ENCODE assay signal across 8 cellular contexts in the genomic region with DNA sequence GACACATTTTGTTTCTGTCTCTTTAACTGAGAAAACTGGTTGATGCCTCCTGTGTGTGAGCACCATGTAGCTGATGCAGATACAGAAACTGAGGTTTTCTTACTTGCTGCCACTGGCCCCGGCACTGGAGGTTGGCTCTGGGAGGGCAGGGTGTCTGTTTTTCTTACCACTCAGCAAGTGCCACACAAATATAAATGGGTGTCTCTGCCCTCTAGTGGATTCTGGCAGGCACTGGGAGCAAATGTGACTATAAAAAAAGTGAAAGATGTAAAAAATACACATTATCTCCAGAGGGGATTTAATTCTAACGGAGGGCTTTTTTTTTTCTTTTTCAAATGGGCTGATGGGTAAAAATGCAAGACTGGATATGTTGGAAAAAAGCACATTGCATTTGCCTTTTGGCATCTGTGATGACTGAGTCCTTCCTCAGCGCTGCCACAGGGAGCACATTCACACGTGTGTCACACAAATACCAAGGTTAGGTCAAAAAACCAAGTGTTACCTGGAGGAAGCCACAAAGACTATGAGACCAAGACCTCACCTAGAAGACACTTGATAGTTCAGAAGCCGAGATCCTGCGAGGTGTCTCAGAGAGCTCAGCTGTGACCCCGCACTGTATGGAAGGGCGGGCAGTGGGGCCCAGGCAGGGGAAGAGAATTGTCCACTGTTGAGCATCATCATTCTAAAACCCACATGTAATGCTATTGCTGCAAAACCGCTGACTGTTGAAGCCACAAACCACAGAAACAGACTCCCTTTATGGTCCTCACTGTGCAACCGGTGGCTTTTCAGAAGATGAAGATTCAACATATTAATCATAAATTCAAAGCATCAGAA. TPM values are rescaled to one million over a fixed set of nuclear protein-coding genes. Genes with fewer than 3 reads are reported as not detected.
DNase-seq lines count a peak whose midpoint lies in the region; ATAC-seq, FAIRE-seq and TF ChIP-seq lines count a peak whose summit lies in the region.

No MANE protein-coding gene starts in this region.

- CTCF ChIA-PET in GM12878 (lab: Yijun Ruan, JAX), result interaction anchor here (0.6 to 1.5 kb wide), 8 partner anchors 10 to 1242 kb away, joined by 3 to 7 read pairs (median 3); partner anchors contain the start of genes ZNF672 and ZNF692

- H3K9me3 ChIP-seq in MM.1S (replicated peaks; ENCODE audit: insufficient read depth, low read length), result no peaks in the 10 kb centered on the region
- H3K9me3 ChIP-seq in GM12878 (replicated peaks; ENCODE audit: control insufficient read depth, insufficient read depth, low read length), result no peaks in the 10 kb centered on the region

- POLR2A ChIA-PET in GM12878 (lab: Charles Lee), result interaction anchor here (0.7 kb wide), 1 partner anchor 168 kb away, joined by 4 read pairs; no protein-coding TSS in a partner anchor

- 14% methylated on average over 10 of the region's 10 CpGs for WGBS in GM12878 (ENCODE audit: insufficient coverage, insufficient replicate concordance, low lambda C conversion rate, missing lambda C conversion rate)

- no peak for TF ChIP-seq EP300 in GM12878 (IDR thresholded peaks at IDR 0.05; ENCODE audit: borderline replicate concordance in 1 of 2, control insufficient read depth in 1 of 2, low read depth in 2 of 2, low read length in 2 of 2)

- H3K4me3 ChIP-seq in HFF-Myc (replicated peaks; ENCODE audit: low read depth, low read length) (no peak overlapping the region), MM.1S (ENCODE audit: low read length) (peak overlapping the region; percentile 43), GM12878 (0 out of 2 replicates have a peak overlapping the region, but pooled peaks have one; percentile 4), kidney epithelial cell (ENCODE audit: low read depth, low read length) (no peak overlapping the region)

- H3K4me2 ChIP-seq in MM.1S (ENCODE audit: low read depth, low read length), result peak overlapping the region; percentile 78
- peak overlapping the region; percentile 38 for H3K4me2 ChIP-seq in GM12878 (ENCODE audit: control insufficient read depth, insufficient read depth)

- peak; percentile 68 for TF ChIP-seq RAD21 in GM12878 (IDR thresholded peaks at IDR 0.05; ENCODE audit: insufficient read depth, low read depth, low read length)

- H3K36me3 ChIP-seq in MM.1S (replicated peaks; ENCODE audit: insufficient read depth, low read length) (no peaks in the 10 kb centered on the region), GM12878 (ENCODE audit: control insufficient read depth in 2 of 2, insufficient read depth in 2 of 2, low read length in 1 of 2) (no peaks in the 10 kb centered on the region), kidney epithelial cell (ENCODE audit: control insufficient read depth, insufficient read depth, low read length) (no peaks in the 10 kb centered on the region)

- H2AFZ ChIP-seq in MM.1S (ENCODE audit: low read length), result peak overlapping the region; percentile 40; the same call in 1 of the 2 replicates
- H2AFZ ChIP-seq in GM12878 (ENCODE audit: control insufficient read depth, low read depth, low read length), result no peak overlapping the region; the same call in 1 of the 2 replicates

- H3K4me1 ChIP-seq in MM.1S (ENCODE audit: low read length) (peaks cover 18% of the 10 kb centered on the region), GM12878 (ENCODE audit: control insufficient read depth, insufficient read depth, low read length) (peaks cover 24% of the 10 kb centered on the region)

- intact Hi-C loops in GM12878 (cut with micrococcal nuclease; ENCODE audit: unreplicated experiment), result no loop called here

- FAIRE-seq in GM12878 (lab: Jason Lieb, UNC), result no peak

- SMC1A ChIA-PET in GM12878 (lab: Charles Lee; ENCODE audit: uncharacterized antibody, unreplicated experiment), result interaction anchor here (0.7 to 3.8 kb wide), 3 partner anchors 83 to 228 kb away, joined by 4 to 16 read pairs (median 5); no protein-coding TSS in a partner anchor

- H3K27ac ChIP-seq in MM.1S (ENCODE audit: low read length) (peak overlapping the region; percentile 75), GM12878 (ENCODE audit: control insufficient read depth, insufficient read depth) (no peak overlapping the region)

- H3K9me2 ChIP-seq in MM.1S (replicated peaks; ENCODE audit: insufficient read depth, low read length), result no peaks in the 10 kb centered on the region

- RAD21 ChIA-PET in GM12878 (lab: Charles Lee; ENCODE audit: unreplicated experiment), result no interaction called here

- ATAC-seq in GM12878, result peak; percentile 99

- peak; percentile 56 for DNase-seq in NK-92 treated with Interleukin-12 subunit alpha and Interleukin-12 subunit beta, amount 100 ng/mL, for 24 hours (lab: John Stamatoyannopoulos, UW)
- DNase-seq in NK-92 (lab: John Stamatoyannopoulos, UW; ENCODE audit: unreplicated experiment) (no peak), HFF-Myc (ENCODE audit: extremely low read depth, low read depth) (no peak), MM.1S (peak; percentile 95), SW 1271 (lab: John Stamatoyannopoulos, UW) (peak; percentile 31 to 85), GM12878 (ENCODE audit: low read depth, low spot score) (peak; percentile 33), kidney epithelial cell (ENCODE audit: low read depth) (no peak)
- peak; percentile 36 to 37 for DNase-seq in stimulated activated CD8-positive, alpha-beta memory T cell treated with anti-CD3 and anti-CD28 coated beads, Interleukin-7, amount 100 ng/mL, for 48 hours (ENCODE audit: extremely low read depth in 1 of 2, low read depth in 1 of 2)

- H3K79me2 ChIP-seq in MM.1S (ENCODE audit: low read length) (no peaks in the 10 kb centered on the region), GM12878 (ENCODE audit: control insufficient read depth, insufficient read depth, low read length) (no peaks in the 10 kb centered on the region)

- BruUV-seq in GM12878 (replicated peaks; lab: Mats Ljungman, UMichigan), result no TSS peak

- H3F3A ChIP-seq in MM.1S (ENCODE audit: insufficient read depth, low read length), result peaks cover 21% of the 10 kb centered on the region

- TF ChIP-seq POLR2A in GM12878 (IDR thresholded peaks at IDR 0.05; ENCODE audit: low read depth, low read length), result no peak

- in situ Hi-C loops in GM12878 (cut with MboI), result no loop called here

- H4K20me1 ChIP-seq in MM.1S (ENCODE audit: insufficient read depth, low read length) (no peaks in the 10 kb centered on the region), GM12878 (ENCODE audit: control insufficient read depth, insufficient read depth) (no peaks in the 10 kb centered on the region)

- H3K9ac ChIP-seq in MM.1S (ENCODE audit: low read length), result peak overlapping the region; percentile 46; the same call in 1 of the 2 replicates
- H3K9ac ChIP-seq in GM12878 (ENCODE audit: control insufficient read depth, insufficient read depth, low read length), result no peak overlapping the region

- TF ChIP-seq CTCF in HFF-Myc (IDR thresholded peaks at IDR 0.05; ENCODE audit: low read depth, low read length, missing control alignments), result peak; percentile 63
- TF ChIP-seq CTCF in MM.1S (IDR thresholded peaks at IDR 0.05; ENCODE audit: low read length), result peak; percentile 89
- peak; percentile 64 to 71 (median 65) for TF ChIP-seq CTCF in GM12878 (IDR thresholded peaks at IDR 0.05 in 2 of 3, conservative IDR thresholded peaks at IDR 0.05 in 1 of 3; ENCODE audit: control insufficient read depth in 2 of 3, extremely low read depth in 1 of 3, insufficient read depth in 1 of 3, low read depth in 3 of 3, low read length in 3 of 3)
- TF ChIP-seq CTCF in kidney epithelial cell (IDR thresholded peaks at IDR 0.05; ENCODE audit: insufficient read depth, low read length, poor library complexity, severe bottlenecking), result peak; percentile 67

- no peaks in the 10 kb centered on the region for H3K27me3 ChIP-seq in MM.1S (replicated peaks; ENCODE audit: insufficient read depth, low read length)
- no peaks in the 10 kb centered on the region for H3K27me3 ChIP-seq in GM12878 (replicated peaks in 1 of 2; ENCODE audit: control insufficient read depth in 2 of 2, insufficient read depth in 2 of 2, low read length in 1 of 2)
- H3K27me3 ChIP-seq in kidney epithelial cell (ENCODE audit: control insufficient read depth, insufficient read depth, low read length), result no peaks in the 10 kb centered on the region

TF ChIP-seq in GM12878, 131 proteins besides CTCF, POLR2A, EP300 and RAD21 (continues in another document):
- TF ChIP-seq NR2F1 (conservative IDR thresholded peaks at IDR 0.05) (peak; percentile 63), CBX5 (IDR thresholded peaks at IDR 0.05; ENCODE audit: low read depth) (no peak), NFYA (IDR thresholded peaks at IDR 0.05; ENCODE audit: borderline replicate concordance, low read depth, low read length) (no peak), ZZZ3 (IDR thresholded peaks at IDR 0.05; ENCODE audit: control insufficient read depth, insufficient read length, low read depth) (no peak), STAT3 (IDR thresholded peaks at IDR 0.05; ENCODE audit: low read depth, low read length) (no peak), MXI1 (IDR thresholded peaks at IDR 0.05; ENCODE audit: low read depth, low read length) (no peak), PAX8 (IDR thresholded peaks at IDR 0.05) (no peak), NRF1 (conservative IDR thresholded peaks at IDR 0.05; ENCODE audit: low read depth, low read length) (no peak), ZNF24 (IDR thresholded peaks at IDR 0.05) (no peak), RUNX3 (IDR thresholded peaks at IDR 0.05; ENCODE audit: low read length) (peak; percentile 97), TCF7 (IDR thresholded peaks at IDR 0.05; ENCODE audit: borderline replicate concordance) (peak; percentile 74), KAT2A (conservative IDR thresholded peaks at IDR 0.05; ENCODE audit: control insufficient read depth, low read depth, low read length) (no peak)

RNA-seq across cellular contexts. Expression of gene PGBD2, which starts 18.9 kb away (rescaled TPM):
- total RNA-seq in GM12878 (2013; cell fraction: nucleolus; rRNA removed), result 10.9 and 11.1 TPM in 2 replicates
- total RNA-seq in GM12878 (2014; rRNA removed) (4.0 and 4.2 TPM in 2 replicates), GM12878 (2014; rRNA removed; fragmentation: Illumina TruSeq; extraction: Trizol) (3.2 and 4.2 TPM in 2 replicates), GM12878 (2021) (4.3 and 4.4 TPM in 2 replicates), kidney epithelial cell (6.8 and 8.2 TPM in 2 replicates)
- polyA plus RNA-seq in GM12878 (2011; ENCODE audit: low read depth), result 2.5 TPM
- polyA plus RNA-seq in GM12878 (2011; rRNA removed) (10.3 and 10.5 TPM in 2 replicates), GM12878 (2014; fragmentation: Illumina TruSeq; extraction: Trizol) (4.0 TPM in 2 replicates), GM12878 (2014; fragmentation: Nextera tagmentation; extraction: Ambion mirVana) (1 to 10 TPM; 4.7 to 5.6 TPM), GM12878 (2014; rRNA removed) (4.0 and 5.6 TPM in 2 replicates), GM12878 (2016; fragmentation: Nextera tagmentation; extraction: Ambion mirVana) (1 to 10 TPM; 6.5 to 6.9 TPM)
- polyA plus RNA-seq in GM12878 (2011; cell fraction: cytosol; rRNA removed), result 6.4 and 6.7 TPM in 2 replicates
- polyA plus RNA-seq in GM12878 (2011; cell fraction: nucleus; rRNA removed), result 14.7 and 17.7 TPM in 2 replicates
- 2.1 and 2.5 TPM in 2 replicates for polyA plus RNA-seq in GM12878 (2012)
- 10.7 and 16.9 TPM in 2 replicates for polyA minus RNA-seq in GM12878 (2011; rRNA and poly(A)+ RNA removed)
- 2.9 and 6.7 TPM in 2 replicates for polyA minus RNA-seq in GM12878 (2011; cell fraction: cytosol; rRNA and poly(A)+ RNA removed)
- polyA minus RNA-seq in GM12878 (2011; cell fraction: nucleus; rRNA and poly(A)+ RNA removed), result 3.4 and 6.4 TPM in 2 replicates

Comparison
In these comparisons a context has a peak if more than half of its experiments do, and no peak if none do; other contexts are left out.
1. DNase-seq: peak in NK-92 treated with Interleukin-12 subunit alpha and Interleukin-12 subunit beta, amount 100 ng/mL, for 24 hours (single experiment), MM.1S (single experiment), SW 1271 (2 of 2), GM12878 (single experiment) and stimulated activated CD8-positive, alpha-beta memory T cell treated with anti-CD3 and anti-CD28 coated beads, Interleukin-7, amount 100 ng/mL, for 48 hours (2 of 2); none in NK-92 (single experiment), HFF-Myc (single experiment) and kidney epithelial cell (single experiment).
2. H3K4me3 ChIP-seq: peak in MM.1S (single experiment) and GM12878 (single experiment); none in HFF-Myc (single experiment) and kidney epithelial cell (single experiment).
3. Peak in every context shown above with its lines, with median percentiles within 50 percentile points of each other: CTCF ChIP-seq.